17 cellular contexts compared by ENCODE assay signal in the genomic region with DNA sequence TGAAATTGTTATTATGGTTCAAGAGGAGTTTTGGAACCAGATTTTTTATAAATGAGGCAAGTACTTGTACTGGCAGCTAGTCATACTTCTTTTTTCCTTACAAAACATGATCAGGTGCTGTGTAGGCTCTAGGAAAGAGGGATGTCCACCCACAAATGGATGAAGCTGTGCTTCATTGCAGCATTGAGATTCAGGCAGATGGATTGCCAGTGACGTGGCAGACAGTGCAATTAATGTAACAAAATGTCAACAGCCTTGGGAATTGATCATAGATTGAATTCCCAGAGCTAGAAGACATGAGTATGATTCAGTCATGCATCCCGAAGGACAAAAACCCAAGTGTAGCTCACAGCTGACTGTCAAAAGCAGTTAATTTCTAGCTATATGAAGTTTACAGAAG.
"Had no signal": no experiment of that assay in that cellular context is flagged by ENCODE, and none has a peak within 500 bp of the region (broad histone marks: within the 10 kb centered on the region; RNA-seq: fewer than 3 reads in every experiment).

No MANE protein-coding gene starts in this region.

- H3K27ac ChIP-seq: colonic mucosa, esophagus squamous epithelium, gastrocnemius medialis, ovary, right lobe of liver, skin epidermis had no signal

- H3K4me1 ChIP-seq: colonic mucosa, right lobe of liver had no signal

- H3K27me3 ChIP-seq: colonic mucosa, esophagus squamous epithelium, gastrocnemius medialis, ovary, right lobe of liver had no signal

- H3K9me3 ChIP-seq: colonic mucosa, esophagus squamous epithelium, gastrocnemius medialis, ovary, right lobe of liver had no signal

- ATAC-seq: gastrocnemius medialis; left lobe of liver; naive thymus-derived CD8-positive, alpha-beta T cell; right lobe of liver; stimulated activated naive B cell treated with anti-CD40 and anti-IgM and Interleukin-4, amounts not matched to agents 10 μg/mL and 1 μg/mL and 100 μg/mL, for 72 hours; stimulated activated naive CD8-positive, alpha-beta T cell treated with anti-CD3 and anti-CD28 coated beads, Interleukin-15, amount 100 ng/mL, for 72 hours had no signal

- H3K36me3 ChIP-seq: colonic mucosa, ovary had no signal

- DNase-seq: colonic mucosa; dermis blood vessel endothelial cell; esophagus squamous epithelium; gastrocnemius medialis; islet precursor cell; mammary epithelial cell; naive thymus-derived CD8-positive, alpha-beta T cell; ovary; right lobe of liver; stimulated activated CD4-positive, alpha-beta T cell treated with anti-CD3 and anti-CD28 coated beads, Interleukin-2, amount 100 ng/mL, for 24 hours; stimulated activated CD4-positive, alpha-beta T cell treated with anti-CD3 and anti-CD28 coated beads, Interleukin-4, amount 100 ng/mL, for 4 hours; stimulated activated naive B cell treated with anti-CD40 and anti-IgM and Interleukin-4, amounts not matched to agents 10 μg/mL and 1 μg/mL and 100 μg/mL, for 72 hours; stimulated activated naive CD8-positive, alpha-beta T cell treated with anti-CD3 and anti-CD28 coated beads, Interleukin-15, amount 100 ng/mL, for 72 hours; substantia nigra; trophoblast cell had no signal

- H3K4me3 ChIP-seq: colonic mucosa, esophagus squamous epithelium, gastrocnemius medialis, ovary, right lobe of liver, skin epidermis had no signal
